ENCODE assay signal across 8 cellular contexts in genomic region chr2:23940262-23940975, GRCh38. TPM values are rescaled to one million over a fixed set of nuclear protein-coding genes. Genes with fewer than 3 reads are reported as not detected.
DNase-seq lines count a peak whose midpoint lies in the region; ATAC-seq and TF ChIP-seq lines count a peak whose summit lies in the region.

UBXN2A (plus strand) TSS chr2:23940463; CDS start chr2:23958315, 17,852 bp downstream.

- no peaks in the 10 kb centered on the region for H3K36me3 ChIP-seq in BJ (ENCODE audit: control insufficient read depth, insufficient read depth, low read length)
- H3K36me3 ChIP-seq in right lobe of liver: no peaks in the 10 kb centered on the region

- intact Hi-C loops in dorsolateral prefrontal cortex (cut with DNase I) (loop anchor here (1.0 to 5.0 kb wide), 3 partner anchors 16 to 137 kb away; partner anchors contain the start of genes FKBP1B (in 1 of the 2), SF3B6 (in 1 of the 2) and WDCP (in 1 of the 2)), right lobe of liver (cut with DNase I) (no loop called here)

- POLR2A ChIA-PET in BJ (lab: Charles Lee): interaction anchor here (0.7 to 1.2 kb wide), 2 partner anchors 13 to 15 kb away, joined by 3 to 5 read pairs; partner anchors contain the start of gene ATAD2B

- CTCF ChIA-PET in BJ (lab: Yijun Ruan, JAX): interaction anchor here (1.2 to 2.8 kb wide), 2 partner anchors 13 to 30 kb away, joined by 3 to 11 read pairs; partner anchors contain the start of gene ATAD2B

- 0% methylated on average over 2 of the region's 98 CpGs for WGBS in right lobe of liver (ENCODE audit: insufficient coverage, low coverage, low lambda C conversion rate, missing lambda C conversion rate)

- H3K9me3 ChIP-seq in right lobe of liver: no peaks in the 10 kb centered on the region

- no peaks in the 10 kb centered on the region for H3K27me3 ChIP-seq in BJ (ENCODE audit: control insufficient read depth, insufficient read depth, low read length)
- H3K27me3 ChIP-seq in dorsolateral prefrontal cortex: no peaks in the 10 kb centered on the region
- H3K27me3 ChIP-seq in right lobe of liver: no peaks in the 10 kb centered on the region

- H3K4me1 ChIP-seq in right lobe of liver: peaks cover 0 to 8% (median 0%) of the 10 kb centered on the region in 4 donors

- H3K4me3 ChIP-seq in BJ (ENCODE audit: low read depth, low read length) (peak within 1 kb of the TSS; percentile 87), dorsolateral prefrontal cortex (peak within 1 kb of the TSS; percentile 64 to 99 (median 87)), right lobe of liver (peak within 1 kb of the TSS; percentile 70 to 86 (median 75))

- H3K27ac ChIP-seq in dorsolateral prefrontal cortex: peak within 1 kb of the TSS in 57 of 59 donors; percentile 23 to 94 (median 82)
- H3K27ac ChIP-seq in right lobe of liver: peak within 1 kb of the TSS; percentile 87 to 91 (median 87)

- TF ChIP-seq CTCF in BJ (IDR thresholded peaks at IDR 0.05; ENCODE audit: insufficient read depth, low read depth, low read length) (no peak), dorsolateral prefrontal cortex (IDR thresholded peaks at IDR 0.05 in 54 of 56, conservative IDR thresholded peaks at IDR 0.05 in 2 of 56; ENCODE audit: low read depth in 1 of 56, partially characterized antibody in 56 of 56) (peak in 4 of 56 donors; percentile 11 to 26 (median 18)), right lobe of liver (IDR thresholded peaks at IDR 0.05) (no peak)

- TF ChIP-seq POLR2A in right lobe of liver (IDR thresholded peaks at IDR 0.05): peak; percentile 78

- DNase-seq in BJ (ENCODE audit: low read depth) (no peak), NCI-H526 (lab: John Stamatoyannopoulos, UW) (peak; percentile 56 to 91), dorsolateral prefrontal cortex (peak; percentile 45 to 87 (median 63)), right lobe of liver (peak; percentile 80 to 82 (median 80))
- peak; percentile 69 for DNase-seq in activated CD4-positive, alpha-beta T cell treated with anti-CD3 and anti-CD28 coated beads, Interleukin-2, amount 50 U/mL, for 1 hour
- peak; percentile 70 for DNase-seq in stimulated activated CD4-positive, alpha-beta T cell treated with anti-CD3 and anti-CD28 coated beads, Interleukin-4, amount 100 ng/mL, for 24 hours

- ATAC-seq in GM19043 (IDR thresholded peaks at IDR 0.05; ENCODE audit: low read depth, unreplicated experiment) (peak; percentile 69), HG03280 (IDR thresholded peaks at IDR 0.05; ENCODE audit: unreplicated experiment) (peak; percentile 87), right lobe of liver (peak; percentile 88 to 95 (median 92))

RNA-seq across cellular contexts. Expression of gene UBXN2A, which starts in this region (rescaled TPM):
- 5.8 and 7.9 TPM in 2 replicates for polyA plus RNA-seq in BJ (2011; rRNA removed)
- polyA minus RNA-seq in BJ (2011; rRNA and poly(A)+ RNA removed): 2.0 and 2.6 TPM in 2 replicates
- 10 to 100 TPM; 14.4 to 32.7 (median 20.0) TPM for total RNA-seq in dorsolateral prefrontal cortex
- total RNA-seq in right lobe of liver: 1 to 10 TPM; 4.6 to 7.9 (median 6.2) TPM

Comparison
In these comparisons a context has a peak if more than half of its experiments do, and no peak if none do; other contexts are left out.
1. intact Hi-C loops: an anchor here in dorsolateral prefrontal cortex (1.0 to 5.0 kb wide); none called in right lobe of liver.